ENCODE assay signal across 1 cellular context in genomic region chr16:14449334-14449733, GRCh38.
TF ChIP-seq lines count a peak whose summit lies in the region.

No MANE protein-coding gene starts in this region.

TF ChIP-seq in IMR-90, 13 proteins besides CTCF, POLR2A, EP300 and RAD21:
- TF ChIP-seq ELK1 (IDR thresholded peaks at IDR 0.05; ENCODE audit: borderline replicate concordance, low read depth, low read length), result no peak
- no peak for TF ChIP-seq RFX5 (IDR thresholded peaks at IDR 0.05; ENCODE audit: low read depth, low read length)
- TF ChIP-seq MXI1 (IDR thresholded peaks at IDR 0.05; ENCODE audit: borderline replicate concordance, low read depth, low read length), result no peak
- no peak for TF ChIP-seq BHLHE40 (IDR thresholded peaks at IDR 0.05; ENCODE audit: low read depth, low read length)
- no peak for TF ChIP-seq RCOR1 (IDR thresholded peaks at IDR 0.05; ENCODE audit: insufficient replicate concordance, low read length)
- no peak for TF ChIP-seq NFE2L2 (IDR thresholded peaks at IDR 0.05; ENCODE audit: low read depth, low read length)
- TF ChIP-seq MAFK (IDR thresholded peaks at IDR 0.05; ENCODE audit: low read depth, low read length), result no peak
- TF ChIP-seq USF2 (IDR thresholded peaks at IDR 0.05; ENCODE audit: low read depth, low read length), result no peak
- TF ChIP-seq MAZ (IDR thresholded peaks at IDR 0.05; ENCODE audit: borderline replicate concordance, low read depth, low read length), result no peak
- TF ChIP-seq CHD1 (IDR thresholded peaks at IDR 0.05; ENCODE audit: low read depth, low read length), result no peak
- no peak for TF ChIP-seq CEBPB (IDR thresholded peaks at IDR 0.05; ENCODE audit: low read depth, low read length)
- no peak for TF ChIP-seq FOS (IDR thresholded peaks at IDR 0.05; ENCODE audit: low read depth, low read length)
